In the genomic region with DNA sequence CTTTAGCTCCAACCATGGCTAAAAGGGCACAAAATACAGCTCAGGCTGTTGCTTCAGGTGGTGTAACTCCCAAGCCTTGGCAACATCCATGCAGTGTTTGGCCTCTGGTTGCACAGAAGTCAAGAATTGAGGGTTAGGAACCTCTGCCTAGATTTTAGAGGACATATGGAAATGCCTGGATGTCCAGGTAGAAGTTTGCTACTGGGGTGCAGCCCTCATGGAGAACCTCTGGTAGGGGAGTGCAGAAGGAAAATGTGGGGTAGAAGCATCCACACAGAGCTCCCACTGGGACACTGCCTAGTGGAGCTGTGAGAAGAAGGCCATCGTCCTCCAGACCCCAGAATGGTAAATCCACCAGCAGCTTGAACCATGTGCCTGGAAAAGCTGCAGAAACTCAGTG, we compare ENCODE assay signal across 26 cellular contexts.
DNase-seq lines count a peak whose midpoint lies in the region; ATAC-seq, FAIRE-seq and TF ChIP-seq lines count a peak whose summit lies in the region.
"Had no signal": no experiment of that assay in that cellular context is flagged by ENCODE, and none has a peak within 500 bp of the region (broad histone marks: within the 10 kb centered on the region; RNA-seq: fewer than 3 reads in every experiment).

No MANE protein-coding gene starts in this region.

- no TSS peak for BruUV-seq in OCI-LY7 (replicated peaks; lab: Mats Ljungman, UMichigan)

- H3K36me3 Mint-ChIP-seq in activated CD8-positive, alpha-beta T cell treated with anti-CD3 and anti-CD28 coated beads for 36 hours (ENCODE audit: low read depth) = no peaks in the 10 kb centered on the region
- H3K36me3 Mint-ChIP-seq: CD14-positive monocyte; CD4-positive, alpha-beta memory T cell; CD4-positive, CD25-positive, alpha-beta regulatory T cell; CD8-positive, alpha-beta memory T cell had no signal

- no peak overlapping the region for H3K27ac Mint-ChIP-seq in activated CD8-positive, alpha-beta T cell treated with anti-CD3 and anti-CD28 coated beads for 36 hours
- H3K27ac Mint-ChIP-seq: CD14-positive monocyte; CD4-positive, alpha-beta memory T cell; CD8-positive, alpha-beta memory T cell had no signal

- H3K4me3 ChIP-seq in OCI-LY7 (ENCODE audit: low read depth, low read length, poor library complexity, severe bottlenecking) (no peak overlapping the region), mesendoderm (ENCODE audit: low read length) (no peak overlapping the region)
- H3K4me3 ChIP-seq: BLaER1, GM12878 had no signal

- H3K9me3 Mint-ChIP-seq in activated CD8-positive, alpha-beta T cell treated with anti-CD3 and anti-CD28 coated beads for 36 hours = peaks cover 17% of the 10 kb centered on the region

- no CpG with 5 or more reads among the region's 1 CpG for WGBS in mesendoderm (ENCODE audit: extremely low coverage, insufficient coverage, low lambda C conversion rate)

- H2BK5ac ChIP-seq in mesendoderm (ENCODE audit: low read length) = no peak overlapping the region

- no peaks in the 10 kb centered on the region for H3K79me1 ChIP-seq in mesendoderm (ENCODE audit: low read length)

- H3K4me1 ChIP-seq in OCI-LY7 (ENCODE audit: insufficient read depth, low read length, poor library complexity, severe bottlenecking) (no peaks in the 10 kb centered on the region), mesendoderm (ENCODE audit: control insufficient read depth, low read depth, low read length) (no peaks in the 10 kb centered on the region)
- H3K4me1 ChIP-seq: BE2C, BLaER1 had no signal

- intact Hi-C loops in OCI-LY7 (cut with micrococcal nuclease; ENCODE audit: unreplicated experiment) = no loop called here
- intact Hi-C loops in activated CD8-positive, alpha-beta T cell treated with anti-CD3 and anti-CD28 coated beads for 36 hours (cut with micrococcal nuclease) = no loop called here

- DNase-seq in OCI-LY7 (ENCODE audit: low spot score) (peak; percentile 3), OCI-M1 (lab: John Stamatoyannopoulos, UW) (peak; percentile 24), mesendoderm (peak; percentile 8), GM19239 (ENCODE audit: insufficient read length, low spot score) (no peak), NCI-H1930 (lab: John Stamatoyannopoulos, UW) (no peak)
- no peak for DNase-seq in activated CD8-positive, alpha-beta T cell treated with anti-CD3 and anti-CD28 coated beads for 36 hours
- DNase-seq: 8988T; ACHN; BE2C; C1 segment of cervical spinal cord; CD4-positive, alpha-beta memory T cell; CD4-positive, CD25-positive, alpha-beta regulatory T cell; CD8-positive, alpha-beta memory T cell; COR-L47; DMS 273 treated with DMSO at 0.1 percent for 48 hours; DMS153; DMS79; DND-41; EL; GDM1 had no signal

- H4K8ac ChIP-seq in mesendoderm (ENCODE audit: low read depth, low read length) = no peak overlapping the region

- no peak overlapping the region for H2AK5ac ChIP-seq in mesendoderm (ENCODE audit: low read length)

- H3K9me3 ChIP-seq in OCI-LY7 (ENCODE audit: low read length) = peaks cover 7% of the 10 kb centered on the region; the same call in 1 of the 2 replicates
- H3K9me3 ChIP-seq: BE2C had no signal

- H3K36me3 ChIP-seq in OCI-LY7 (ENCODE audit: insufficient read depth, low read length) (no peaks in the 10 kb centered on the region), mesendoderm (ENCODE audit: control insufficient read depth, insufficient read depth, low read length) (no peaks in the 10 kb centered on the region)
- H3K36me3 ChIP-seq: BE2C, BLaER1 had no signal

- CTCF ChIA-PET in OCI-LY7 (lab: Charles Lee; ENCODE audit: unreplicated experiment) = no interaction called here
- CTCF ChIA-PET in activated CD8-positive, alpha-beta T cell treated with anti-CD3 and anti-CD28 coated beads for 36 hours (lab: Charles Lee) = no interaction called here

- H3K4me2 ChIP-seq in OCI-LY7 (ENCODE audit: low read length) (no peak overlapping the region), mesendoderm (ENCODE audit: low read length) (no peak overlapping the region)
- H3K4me2 ChIP-seq: BLaER1 had no signal

- no peak overlapping the region for H3K4ac ChIP-seq in mesendoderm (ENCODE audit: low read depth, low read length)

- H3K4me1 Mint-ChIP-seq in activated CD8-positive, alpha-beta T cell treated with anti-CD3 and anti-CD28 coated beads for 36 hours (ENCODE audit: low read depth) = no peaks in the 10 kb centered on the region
- H3K4me1 Mint-ChIP-seq: CD14-positive monocyte; CD4-positive, alpha-beta memory T cell; CD4-positive, CD25-positive, alpha-beta regulatory T cell; CD8-positive, alpha-beta memory T cell had no signal

- POLR2A ChIA-PET in OCI-LY7 (lab: Charles Lee) = interaction anchor here (0.7 kb wide), 1 partner anchor 308 kb away, joined by 3 read pairs; no protein-coding TSS in a partner anchor
- POLR2A ChIA-PET in activated CD8-positive, alpha-beta T cell treated with anti-CD3 and anti-CD28 coated beads for 36 hours (lab: Charles Lee) = no interaction called here

- no peak overlapping the region for H2BK120ac ChIP-seq in mesendoderm (ENCODE audit: low read depth, low read length)

- no peak for TF ChIP-seq CTCF in OCI-LY7 (conservative IDR thresholded peaks at IDR 0.05; ENCODE audit: low read length)
- no peak for TF ChIP-seq CTCF in activated CD8-positive, alpha-beta T cell treated with anti-CD3 and anti-CD28 coated beads for 36 hours (IDR thresholded peaks at IDR 0.05)

- H3K9me2 ChIP-seq in OCI-LY7 (ENCODE audit: insufficient read depth, low read length) = no peaks in the 10 kb centered on the region

- H3K9ac ChIP-seq in mesendoderm (ENCODE audit: low read length) = no peak overlapping the region
- H3K9ac ChIP-seq: BLaER1 had no signal

- H4K5ac ChIP-seq in mesendoderm (ENCODE audit: low read length) = no peak overlapping the region

- H3K27me3 Mint-ChIP-seq in activated CD8-positive, alpha-beta T cell treated with anti-CD3 and anti-CD28 coated beads for 36 hours = no peaks in the 10 kb centered on the region
- H3K27me3 Mint-ChIP-seq: CD4-positive, alpha-beta memory T cell; CD8-positive, alpha-beta memory T cell had no signal

- no peak overlapping the region for H3K23ac ChIP-seq in mesendoderm (ENCODE audit: low read length)

- no peak overlapping the region for H3K56ac ChIP-seq in mesendoderm (ENCODE audit: low read length)

- no peak overlapping the region for H3K4me3 Mint-ChIP-seq in activated CD8-positive, alpha-beta T cell treated with anti-CD3 and anti-CD28 coated beads for 36 hours
- H3K4me3 Mint-ChIP-seq: CD14-positive monocyte; CD4-positive, alpha-beta memory T cell; CD4-positive, CD25-positive, alpha-beta regulatory T cell; CD8-positive, alpha-beta memory T cell had no signal

- H3K27ac ChIP-seq in OCI-LY7 (ENCODE audit: low read depth, low read length, poor library complexity, severe bottlenecking) = no peak overlapping the region
- H3K27ac ChIP-seq in mesendoderm (ENCODE audit: low read depth, low read length) = no peak overlapping the region
- H3K27ac ChIP-seq: BLaER1 had no signal

- no peak overlapping the region for H2BK15ac ChIP-seq in mesendoderm (replicated peaks; ENCODE audit: low read depth)

- no peak for FAIRE-seq in GM19239 (lab: Jason Lieb, UNC)
- FAIRE-seq: A204.1, GM12878, GM12892, GM18507 had no signal

- no peak for ATAC-seq in activated CD8-positive, alpha-beta T cell treated with anti-CD3 and anti-CD28 coated beads for 36 hours
- ATAC-seq: GM12878 had no signal

- no peak overlapping the region for H2AFZ ChIP-seq in OCI-LY7 (ENCODE audit: low read length)

- no peaks in the 10 kb centered on the region for H4K20me1 ChIP-seq in OCI-LY7 (ENCODE audit: insufficient read depth, low read length)
- H4K20me1 ChIP-seq: BLaER1 had no signal

- no peaks in the 10 kb centered on the region for H3K79me2 ChIP-seq in OCI-LY7 (ENCODE audit: insufficient read depth, low read depth, low read length)
- no peaks in the 10 kb centered on the region for H3K79me2 ChIP-seq in mesendoderm (ENCODE audit: control insufficient read depth, insufficient read depth, low read length)

- H3K27me3 ChIP-seq in mesendoderm (ENCODE audit: insufficient read depth, low read length, poor library complexity) = no peaks in the 10 kb centered on the region
- H3K27me3 ChIP-seq: BE2C, BLaER1 had no signal

- no peak overlapping the region for H3K18ac ChIP-seq in mesendoderm (ENCODE audit: low read length)

Comparison
In these comparisons a context has a peak if more than half of its experiments do, and no peak if none do; other contexts are left out.
1. DNase-seq: peak in OCI-LY7 (single experiment), OCI-M1 (single experiment) and mesendoderm (single experiment); none in GM19239 (single experiment), NCI-H1930 (0 of 2) and activated CD8-positive, alpha-beta T cell treated with anti-CD3 and anti-CD28 coated beads for 36 hours (single experiment).